In the genomic region with DNA sequence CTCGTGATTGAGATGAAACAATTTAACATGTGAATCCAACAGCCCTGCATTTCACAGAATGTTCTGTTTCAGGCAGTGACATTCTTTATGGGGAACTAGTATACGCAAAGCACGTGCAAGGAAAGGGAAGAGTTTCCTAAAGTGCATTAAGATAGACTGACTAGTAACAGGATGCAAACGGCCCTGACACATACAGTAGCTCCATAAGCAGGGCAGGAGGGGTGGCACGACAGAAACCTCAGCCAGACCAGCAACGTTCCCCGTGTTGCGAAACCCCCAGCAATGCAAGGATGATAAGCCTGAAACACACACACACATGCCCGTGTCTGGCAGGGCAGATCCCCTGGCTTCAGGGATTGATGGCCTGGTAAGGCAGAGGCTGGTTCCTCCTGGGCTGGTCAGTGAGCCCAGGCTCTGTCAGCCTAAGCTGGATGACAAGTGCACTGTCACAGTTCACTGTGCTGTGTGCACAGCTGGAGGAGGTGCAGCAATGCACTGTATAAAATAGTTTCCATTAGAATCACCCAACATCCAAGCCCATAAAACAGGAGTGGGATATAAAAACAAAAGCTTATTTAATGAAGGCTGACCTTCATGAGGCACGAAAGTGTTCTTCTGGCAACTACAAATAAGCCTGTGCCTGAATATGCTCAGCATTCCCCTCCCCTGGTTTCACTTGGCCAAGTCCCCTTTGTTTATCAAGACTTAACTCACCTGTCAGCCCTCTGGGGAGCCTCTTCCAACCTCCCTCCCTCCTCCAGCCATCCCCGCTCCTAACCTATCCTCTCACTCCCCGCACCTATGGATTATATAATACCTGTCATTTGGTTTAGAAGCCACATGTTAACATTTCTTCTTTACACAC, we compare ENCODE assay signal across 8 cellular contexts.
DNase-seq lines count a peak whose midpoint lies in the region; TF ChIP-seq lines count a peak whose summit lies in the region.

No MANE protein-coding gene starts in this region.

- POLR2A ChIA-PET in SK-N-SH (lab: Yijun Ruan, JAX) = no interaction called here

- no peak overlapping the region for H2AFZ ChIP-seq in SK-N-SH (ENCODE audit: low read depth)

- DNase-seq in HS-5 (ENCODE audit: low read depth) (peak; percentile 34), SK-N-SH (peak; percentile 70), foreskin melanocyte (peak; percentile 59), ACHN (no peak), NCI-H774 (lab: John Stamatoyannopoulos, UW) (no peak), Peyer's patch (no peak), NCI-H1436 treated with DMSO at 0.1 percent for 48 hours (lab: John Stamatoyannopoulos, UW) (no peak)

- no peaks in the 10 kb centered on the region for H3K36me3 ChIP-seq in SK-N-SH (replicated peaks in 1 of 2; ENCODE audit: control insufficient read depth in 1 of 2, insufficient read depth in 2 of 2, low read length in 1 of 2)
- H3K36me3 ChIP-seq in skeletal muscle tissue (ENCODE audit: control insufficient read depth in 3 of 3, insufficient read depth in 3 of 3, low read length in 3 of 3) = no peaks in the 10 kb centered on the region
- no peaks in the 10 kb centered on the region for H3K36me3 ChIP-seq in Peyer's patch

- no peak for TF ChIP-seq POLR2A in Peyer's patch (IDR thresholded peaks at IDR 0.05)

- TF ChIP-seq EP300 in SK-N-SH (IDR thresholded peaks at IDR 0.05; ENCODE audit: borderline replicate concordance in 1 of 2, low read depth in 1 of 2, low read length in 1 of 2) = peak in 1 of 2 experiments; percentile 73; a peak in 1 of 4 replicates

- CTCF ChIA-PET in SK-N-SH (lab: Yijun Ruan, JAX) = interaction anchor here (0.8 to 1.5 kb wide), 3 partner anchors 80 to 324 kb away, joined by 3 to 6 read pairs (median 3); partner anchors contain the start of gene CCDC146

- H3K27ac ChIP-seq in SK-N-SH (ENCODE audit: low read depth in 2 of 2, low read length in 1 of 2) (peak overlapping the region in 1 of 2 experiments; percentile 12; a peak in 2 of 4 replicates), skeletal muscle tissue (ENCODE audit: low read depth, low read length) (peak overlapping the region; percentile 78), Peyer's patch (peak overlapping the region in 2 of 4 donors; percentile 15 to 62)

- H3K9ac ChIP-seq in SK-N-SH (no peak overlapping the region), skeletal muscle tissue (ENCODE audit: low read depth in 1 of 3, low read length in 3 of 3) (no peak overlapping the region)

- no peaks in the 10 kb centered on the region for H3K27me3 ChIP-seq in SK-N-SH (ENCODE audit: insufficient read depth)
- H3K27me3 ChIP-seq in skeletal muscle tissue (ENCODE audit: control insufficient read depth in 3 of 3, insufficient read depth in 3 of 3, low read length in 3 of 3) = no peaks in the 10 kb centered on the region
- no peaks in the 10 kb centered on the region for H3K27me3 ChIP-seq in Peyer's patch

- no peaks in the 10 kb centered on the region for H4K20me1 ChIP-seq in SK-N-SH (ENCODE audit: insufficient read depth)

- no peaks in the 10 kb centered on the region for H3K9me2 ChIP-seq in SK-N-SH

- no peaks in the 10 kb centered on the region for H3K9me3 ChIP-seq in SK-N-SH
- no peaks in the 10 kb centered on the region for H3K9me3 ChIP-seq in skeletal muscle tissue (ENCODE audit: control insufficient read depth in 3 of 3, low read length in 3 of 3)
- no peaks in the 10 kb centered on the region for H3K9me3 ChIP-seq in Peyer's patch

- no peaks in the 10 kb centered on the region for H3F3A ChIP-seq in SK-N-SH (replicated peaks; ENCODE audit: insufficient read depth)

- TF ChIP-seq RAD21 in SK-N-SH (IDR thresholded peaks at IDR 0.05; ENCODE audit: low read length) = peak; percentile 29; the same call in 1 of the 2 replicates

- TF ChIP-seq CTCF in SK-N-SH (IDR thresholded peaks at IDR 0.05) (no peak), Peyer's patch (IDR thresholded peaks at IDR 0.05) (no peak)

- no peak overlapping the region for H3K4me2 ChIP-seq in SK-N-SH

- H3K4me1 ChIP-seq in SK-N-SH (ENCODE audit: control insufficient read depth in 1 of 2, insufficient read depth in 2 of 2, low read depth in 1 of 2, low read length in 1 of 2) (peaks cover 26 to 47% of the 10 kb centered on the region in 2 experiments), skeletal muscle tissue (ENCODE audit: control insufficient read depth in 3 of 3, insufficient read depth in 3 of 3, low read length in 3 of 3) (peaks cover 18 to 20% (median 19%) of the 10 kb centered on the region in 3 donors), Peyer's patch (peaks cover 0 to 8% (median 1%) of the 10 kb centered on the region in 4 donors)

- in situ Hi-C loops in ACHN (cut with HindIII; ENCODE audit: low pct_ligation_motif_present, low pct_unique_long_range_greater_than_20kb, low sequenced_read_pairs) = no loop called here

- 65% methylated on average over 12 of the region's 12 CpGs for WGBS in SK-N-SH (ENCODE audit: low lambda C conversion rate)

- H3K4me3 ChIP-seq in SK-N-SH (ENCODE audit: low read depth in 2 of 2, low read length in 1 of 2) (no peak overlapping the region), skeletal muscle tissue (ENCODE audit: low read length in 3 of 3) (no peak overlapping the region), Peyer's patch (no peak overlapping the region)

- H3K79me2 ChIP-seq in SK-N-SH (ENCODE audit: insufficient read depth) = no peaks in the 10 kb centered on the region

TF ChIP-seq in SK-N-SH, 30 proteins besides CTCF, POLR2A, EP300 and RAD21:
- TF ChIP-seq CHD2 (IDR thresholded peaks at IDR 0.05; ENCODE audit: low read length, partially characterized antibody) (peak; percentile 60), FOXM1 (IDR thresholded peaks at IDR 0.05; ENCODE audit: low read depth) (no peak), RCOR1 (IDR thresholded peaks at IDR 0.05; ENCODE audit: low read length) (peak; percentile 61), FOSL2 (IDR thresholded peaks at IDR 0.05; ENCODE audit: borderline replicate concordance, low read depth) (no peak), NFIC (IDR thresholded peaks at IDR 0.05; ENCODE audit: borderline replicate concordance) (no peak), USF2 (IDR thresholded peaks at IDR 0.05; ENCODE audit: borderline replicate concordance, low read depth, low read length) (no peak), EZH2phosphoT487 (IDR thresholded peaks at IDR 0.05; ENCODE audit: borderline replicate concordance, low read depth) (no peak), MXI1 (IDR thresholded peaks at IDR 0.05; ENCODE audit: low read depth, low read length) (peak; percentile 79; the same call in 1 of the 2 replicates), SMC3 (IDR thresholded peaks at IDR 0.05; ENCODE audit: low read depth, low read length) (no peak), GATA2 (CRISPR knock-in tag; IDR thresholded peaks at IDR 0.05) (peak; percentile 70), SIN3A (IDR thresholded peaks at IDR 0.05; ENCODE audit: borderline replicate concordance, low read depth, low read length) (no peak), FOXJ3 (CRISPR knock-in tag; IDR thresholded peaks at IDR 0.05) (no peak), TCF12 (IDR thresholded peaks at IDR 0.05) (no peak)
- TF ChIP-seq, protein P1, sequence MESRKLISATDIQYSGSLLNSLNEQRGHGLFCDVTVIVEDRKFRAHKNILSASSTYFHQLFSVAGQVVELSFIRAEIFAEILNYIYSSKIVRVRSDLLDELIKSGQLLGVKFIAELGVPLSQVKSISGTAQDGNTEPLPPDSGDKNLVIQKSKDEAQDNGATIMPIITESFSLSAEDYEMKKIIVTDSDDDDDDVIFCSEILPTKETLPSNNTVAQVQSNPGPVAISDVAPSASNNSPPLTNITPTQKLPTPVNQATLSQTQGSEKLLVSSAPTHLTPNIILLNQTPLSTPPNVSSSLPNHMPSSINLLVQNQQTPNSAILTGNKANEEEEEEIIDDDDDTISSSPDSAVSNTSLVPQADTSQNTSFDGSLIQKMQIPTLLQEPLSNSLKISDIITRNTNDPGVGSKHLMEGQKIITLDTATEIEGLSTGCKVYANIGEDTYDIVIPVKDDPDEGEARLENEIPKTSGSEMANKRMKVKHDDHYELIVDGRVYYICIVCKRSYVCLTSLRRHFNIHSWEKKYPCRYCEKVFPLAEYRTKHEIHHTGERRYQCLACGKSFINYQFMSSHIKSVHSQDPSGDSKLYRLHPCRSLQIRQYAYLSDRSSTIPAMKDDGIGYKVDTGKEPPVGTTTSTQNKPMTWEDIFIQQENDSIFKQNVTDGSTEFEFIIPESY (IDR thresholded peaks at IDR 0.05; ENCODE audit: borderline replicate concordance, low read depth) = no peak

Comparison
In these comparisons a context has a peak if more than half of its experiments do, and no peak if none do; other contexts are left out.
1. DNase-seq: peak in HS-5 (single experiment), SK-N-SH (single experiment) and foreskin melanocyte (single experiment); none in ACHN (single experiment), NCI-H774 (single experiment), Peyer's patch (0 of 3) and NCI-H1436 treated with DMSO at 0.1 percent for 48 hours (single experiment).